ENCODE assay signal across 8 cellular contexts in genomic region chr12:7935773-7936581, GRCh38. TPM values are rescaled to one million over a fixed set of nuclear protein-coding genes. Genes with fewer than 3 reads are reported as not detected.
DNase-seq lines count a peak whose midpoint lies in the region; ATAC-seq and TF ChIP-seq lines count a peak whose summit lies in the region.

SLC2A3 (minus strand) TSS chr12:7936187; CDS start chr12:7936034, 153 bp downstream.

- H3K36me3 ChIP-seq in vagina, result peaks cover 0 to 14% of the 10 kb centered on the region in 2 donors

- no peaks in the 10 kb centered on the region for H3K9me3 Mint-ChIP-seq in IgD-negative memory B cell

- peaks cover 0 to 9% (median 5%) of the 10 kb centered on the region in 3 donors for H3K4me1 Mint-ChIP-seq in IgD-negative memory B cell

- no peak within 1 kb of the TSS for H3K4me3 Mint-ChIP-seq in IgD-negative memory B cell

- ATAC-seq in GM18511 (IDR thresholded peaks at IDR 0.05; ENCODE audit: unreplicated experiment), result peak; percentile 51

- peak within 1 kb of the TSS; percentile 83 for H3K27ac ChIP-seq in vagina

- H3K4me3 ChIP-seq in astrocyte of the cerebellum (ENCODE audit: low read depth, low read length) (peak within 1 kb of the TSS; percentile 97), vagina (peak within 1 kb of the TSS; percentile 54 to 61)

- peaks cover 22% of the 10 kb centered on the region for H3K4me1 ChIP-seq in vagina

- intact Hi-C loops in vagina (cut with DNase I), result loop anchor here (2.0 kb wide), 1 partner anchor 59 kb away; no protein-coding TSS in a partner anchor

- TF ChIP-seq POLR2A in vagina (IDR thresholded peaks at IDR 0.05), result peak in 1 of 2 donors; percentile 84

- no peaks in the 10 kb centered on the region for H3K27me3 Mint-ChIP-seq in IgD-negative memory B cell

- H3K27ac Mint-ChIP-seq in IgD-negative memory B cell, result no peak within 1 kb of the TSS

- no peak for TF ChIP-seq CTCF in astrocyte of the cerebellum (IDR thresholded peaks at IDR 0.05; ENCODE audit: low read depth, low read length, missing control alignments)
- TF ChIP-seq CTCF in vagina (IDR thresholded peaks at IDR 0.05), result no peak

- no peaks in the 10 kb centered on the region for H3K9me3 ChIP-seq in vagina

- H3K27me3 ChIP-seq in vagina, result no peaks in the 10 kb centered on the region

- peaks cover 3% of the 10 kb centered on the region for H3K36me3 Mint-ChIP-seq in IgD-negative memory B cell

- DNase-seq in T-helper 9 cell (peak; percentile 66), astrocyte of the cerebellum (ENCODE audit: low read depth) (peak; percentile 87), hepatic stellate cell (ENCODE audit: low spot score) (peak; percentile 88), putamen (ENCODE audit: low spot score) (peak; percentile 74), vagina (ENCODE audit: extremely low spot score in 2 of 2) (peak in 1 of 2 donors; percentile 91), COR-L47 (lab: John Stamatoyannopoulos, UW) (no peak)

- in situ Hi-C loops in astrocyte of the cerebellum (cut with HindIII; ENCODE audit: low sequenced_read_pairs), result no loop called here

RNA-seq across cellular contexts. Expression of gene SLC2A3, which starts in this region (rescaled TPM):
- 65.3 TPM for polyA plus RNA-seq in IgD-negative memory B cell
- total RNA-seq in vagina, result 71.7 TPM
